18 cellular contexts compared by ENCODE assay signal in the genomic region with DNA sequence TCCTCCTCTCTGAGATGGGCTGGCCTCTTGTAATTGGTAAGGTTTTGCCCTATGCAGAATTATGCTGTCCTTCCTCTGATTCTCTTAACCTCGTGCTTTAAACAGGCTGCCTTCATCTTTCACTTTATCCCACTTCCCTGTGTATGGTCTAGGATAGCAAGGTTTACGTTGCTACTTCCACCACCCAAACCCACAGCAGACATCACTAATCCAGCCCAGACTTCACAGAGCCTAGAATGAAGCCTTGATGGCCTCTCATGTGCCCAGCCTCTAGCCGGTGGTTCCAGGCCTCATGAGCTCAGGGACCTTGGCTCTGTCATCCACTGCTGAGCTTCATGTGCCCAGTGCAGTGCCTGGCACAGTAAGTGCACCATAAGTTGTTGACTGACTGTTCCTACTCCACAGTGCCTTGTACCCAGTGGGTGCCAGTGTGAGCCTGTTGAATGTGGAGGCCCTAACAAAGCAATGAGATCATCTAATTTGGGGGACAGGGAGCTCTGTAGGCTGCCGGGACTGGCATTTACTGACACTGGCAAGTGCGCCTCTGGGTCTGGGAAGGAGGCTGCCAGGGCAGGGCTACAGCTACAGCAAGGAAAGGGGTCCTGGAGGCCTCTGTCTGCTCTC. TPM values are rescaled to one million over a fixed set of nuclear protein-coding genes. Genes with fewer than 3 reads are reported as not detected.
DNase-seq lines count a peak whose midpoint lies in the region; ATAC-seq and TF ChIP-seq lines count a peak whose summit lies in the region.
"Had no signal": no experiment of that assay in that cellular context is flagged by ENCODE, and none has a peak within 500 bp of the region (broad histone marks: within the 10 kb centered on the region; RNA-seq: fewer than 3 reads in every experiment).

No MANE protein-coding gene starts in this region.

- no peak overlapping the region for H3K4me3 ChIP-seq in RWPE2 (ENCODE audit: severe bottlenecking)
- no peak overlapping the region for H3K4me3 ChIP-seq in upper lobe of right lung
- H3K4me3 ChIP-seq: body of pancreas, dorsolateral prefrontal cortex, esophagus muscularis mucosa, tibial nerve had no signal

- no peaks in the 10 kb centered on the region for H3K36me3 ChIP-seq in RWPE2 (ENCODE audit: low read depth)
- H3K36me3 ChIP-seq in upper lobe of right lung = peaks cover 23% of the 10 kb centered on the region

- no peaks in the 10 kb centered on the region for H3K9me3 Mint-ChIP-seq in activated naive CD8-positive, alpha-beta T cell treated with anti-CD3 and anti-CD28 coated beads, Interleukin-2, amount 10 ng/mL, durations not matched to agents 7 days and 5 days
- no peaks in the 10 kb centered on the region for H3K9me3 Mint-ChIP-seq in activated naive CD8-positive, alpha-beta T cell treated with anti-CD3 and anti-CD28 coated beads, Interleukin-2, amount 50 U/mL, for 24 hours
- H3K9me3 Mint-ChIP-seq: neural crest cell had no signal

- POLR2A ChIA-PET in activated naive CD8-positive, alpha-beta T cell treated with anti-CD3 and anti-CD28 coated beads, Interleukin-2, amount 10 ng/mL, durations not matched to agents 7 days and 5 days (lab: Charles Lee) = interaction anchor here (1.0 to 1.7 kb wide), 4 partner anchors 11 to 17 kb away, joined by 3 to 5 read pairs (median 4); partner anchors contain the start of gene SLC6A6

- H3K27me3 Mint-ChIP-seq in activated naive CD8-positive, alpha-beta T cell treated with anti-CD3 and anti-CD28 coated beads, Interleukin-2, amount 10 ng/mL, durations not matched to agents 7 days and 5 days = no peaks in the 10 kb centered on the region
- no peaks in the 10 kb centered on the region for H3K27me3 Mint-ChIP-seq in activated naive CD8-positive, alpha-beta T cell treated with anti-CD3 and anti-CD28 coated beads, Interleukin-2, amount 50 U/mL, for 24 hours

- intact Hi-C loops in upper lobe of right lung (cut with DNase I) = no loop called here

- peak overlapping the region; percentile 40 for H3K27ac ChIP-seq in RWPE2 (ENCODE audit: poor library complexity, severe bottlenecking)
- H3K27ac ChIP-seq in foreskin keratinocyte = no peak overlapping the region
- peak overlapping the region; percentile 42 for H3K27ac ChIP-seq in upper lobe of right lung
- H3K27ac ChIP-seq: body of pancreas, esophagus muscularis mucosa, tibial nerve, VCaP had no signal

- no peak overlapping the region for H3K4me3 Mint-ChIP-seq in activated naive CD8-positive, alpha-beta T cell treated with anti-CD3 and anti-CD28 coated beads, Interleukin-2, amount 10 ng/mL, durations not matched to agents 7 days and 5 days
- no peak overlapping the region for H3K4me3 Mint-ChIP-seq in activated naive CD8-positive, alpha-beta T cell treated with anti-CD3 and anti-CD28 coated beads, Interleukin-2, amount 50 U/mL, for 24 hours
- H3K4me3 Mint-ChIP-seq: neural crest cell had no signal

- H3K9me3 ChIP-seq in RWPE2 (ENCODE audit: severe bottlenecking) = no peaks in the 10 kb centered on the region
- no peaks in the 10 kb centered on the region for H3K9me3 ChIP-seq in upper lobe of right lung
- H3K9me3 ChIP-seq: body of pancreas, esophagus muscularis mucosa, tibial nerve had no signal

- peak overlapping the region; percentile 66 for H3K27ac Mint-ChIP-seq in activated naive CD8-positive, alpha-beta T cell treated with anti-CD3 and anti-CD28 coated beads, Interleukin-2, amount 10 ng/mL, durations not matched to agents 7 days and 5 days
- no peak overlapping the region for H3K27ac Mint-ChIP-seq in activated naive CD8-positive, alpha-beta T cell treated with anti-CD3 and anti-CD28 coated beads, Interleukin-2, amount 50 U/mL, for 24 hours

- peaks cover 26% of the 10 kb centered on the region for H3K4me1 ChIP-seq in RWPE2 (ENCODE audit: insufficient read depth, poor library complexity, severe bottlenecking)
- H3K4me1 ChIP-seq in foreskin keratinocyte = peaks cover 4% of the 10 kb centered on the region
- H3K4me1 ChIP-seq in upper lobe of right lung = peaks cover 48% of the 10 kb centered on the region

- H3K36me3 Mint-ChIP-seq in activated naive CD8-positive, alpha-beta T cell treated with anti-CD3 and anti-CD28 coated beads, Interleukin-2, amount 10 ng/mL, durations not matched to agents 7 days and 5 days = peaks cover 12% of the 10 kb centered on the region
- H3K36me3 Mint-ChIP-seq in activated naive CD8-positive, alpha-beta T cell treated with anti-CD3 and anti-CD28 coated beads, Interleukin-2, amount 50 U/mL, for 24 hours (ENCODE audit: low read depth) = peaks cover 47% of the 10 kb centered on the region

- H3K27me3 ChIP-seq in RWPE2 (ENCODE audit: insufficient read depth, poor library complexity, severe bottlenecking) (no peaks in the 10 kb centered on the region), foreskin keratinocyte (no peaks in the 10 kb centered on the region), upper lobe of right lung (no peaks in the 10 kb centered on the region)
- H3K27me3 ChIP-seq: body of pancreas, dorsolateral prefrontal cortex, esophagus muscularis mucosa, tibial nerve had no signal

- TF ChIP-seq CTCF in RWPE2 (IDR thresholded peaks at IDR 0.05; ENCODE audit: poor library complexity, severe bottlenecking) (no peak), foreskin keratinocyte (conservative IDR thresholded peaks at IDR 0.05) (no peak), upper lobe of right lung (IDR thresholded peaks at IDR 0.05) (no peak)

- peaks cover 13% of the 10 kb centered on the region for H3K4me1 Mint-ChIP-seq in activated naive CD8-positive, alpha-beta T cell treated with anti-CD3 and anti-CD28 coated beads, Interleukin-2, amount 10 ng/mL, durations not matched to agents 7 days and 5 days
- H3K4me1 Mint-ChIP-seq in activated naive CD8-positive, alpha-beta T cell treated with anti-CD3 and anti-CD28 coated beads, Interleukin-2, amount 50 U/mL, for 24 hours = peaks cover 27% of the 10 kb centered on the region

- no peak for DNase-seq in activated naive CD8-positive, alpha-beta T cell treated with anti-CD3 and anti-CD28 coated beads, Interleukin-2, amount 10 ng/mL, durations not matched to agents 7 days and 5 days
- no peak for DNase-seq in activated naive CD8-positive, alpha-beta T cell treated with anti-CD3 and anti-CD28 coated beads, Interleukin-2, amount 50 U/mL, for 24 hours
- no peak for DNase-seq in RWPE2 (ENCODE audit: low spot score)
- no peak for DNase-seq in foreskin keratinocyte
- DNase-seq in upper lobe of right lung = no peak
- DNase-seq in ecto neural progenitor cell (ENCODE audit: low spot score) = no peak
- no peak for DNase-seq in OCI-M1 (lab: John Stamatoyannopoulos, UW)
- no peak for DNase-seq in occipital lobe (lab: John Stamatoyannopoulos, UW)
- DNase-seq: activated gamma-delta T cell treated with Interleukin-2 at 50 U/mL for 16 hours; body of pancreas; NCI-H510A; stimulated activated CD4-positive, alpha-beta T cell treated with anti-CD3 and anti-CD28 coated beads, Interleukin-4, amount 100 ng/mL, for 24 hours had no signal

- no peak for ATAC-seq in activated naive CD8-positive, alpha-beta T cell treated with anti-CD3 and anti-CD28 coated beads, Interleukin-2, amount 10 ng/mL, durations not matched to agents 7 days and 5 days (ENCODE audit: low read depth)
- ATAC-seq in activated naive CD8-positive, alpha-beta T cell treated with anti-CD3 and anti-CD28 coated beads, Interleukin-2, amount 50 U/mL, for 24 hours = no peak
- ATAC-seq in RWPE2 (ENCODE audit: low read depth) (no peak), foreskin keratinocyte (peak; percentile 16), upper lobe of right lung (no peak)
- ATAC-seq: body of pancreas, sciatic nerve had no signal

RNA-seq across cellular contexts. Expression of gene SLC6A6, which starts 12.5 kb away (rescaled TPM):
- total RNA-seq in activated naive CD8-positive, alpha-beta T cell treated with anti-CD3 and anti-CD28 coated beads, Interleukin-2, amount 10 ng/mL, durations not matched to agents 7 days and 5 days = 10 to 100 TPM; 39.8 to 42.6 TPM
- total RNA-seq in foreskin keratinocyte = 13.6 and 14.8 TPM in 2 replicates
- 4.7 and 5.0 TPM in 2 replicates for polyA plus RNA-seq in foreskin keratinocyte
- 54.3 TPM for total RNA-seq in upper lobe of right lung
- 24.8 TPM for total RNA-seq in occipital lobe
